In the genomic region with DNA sequence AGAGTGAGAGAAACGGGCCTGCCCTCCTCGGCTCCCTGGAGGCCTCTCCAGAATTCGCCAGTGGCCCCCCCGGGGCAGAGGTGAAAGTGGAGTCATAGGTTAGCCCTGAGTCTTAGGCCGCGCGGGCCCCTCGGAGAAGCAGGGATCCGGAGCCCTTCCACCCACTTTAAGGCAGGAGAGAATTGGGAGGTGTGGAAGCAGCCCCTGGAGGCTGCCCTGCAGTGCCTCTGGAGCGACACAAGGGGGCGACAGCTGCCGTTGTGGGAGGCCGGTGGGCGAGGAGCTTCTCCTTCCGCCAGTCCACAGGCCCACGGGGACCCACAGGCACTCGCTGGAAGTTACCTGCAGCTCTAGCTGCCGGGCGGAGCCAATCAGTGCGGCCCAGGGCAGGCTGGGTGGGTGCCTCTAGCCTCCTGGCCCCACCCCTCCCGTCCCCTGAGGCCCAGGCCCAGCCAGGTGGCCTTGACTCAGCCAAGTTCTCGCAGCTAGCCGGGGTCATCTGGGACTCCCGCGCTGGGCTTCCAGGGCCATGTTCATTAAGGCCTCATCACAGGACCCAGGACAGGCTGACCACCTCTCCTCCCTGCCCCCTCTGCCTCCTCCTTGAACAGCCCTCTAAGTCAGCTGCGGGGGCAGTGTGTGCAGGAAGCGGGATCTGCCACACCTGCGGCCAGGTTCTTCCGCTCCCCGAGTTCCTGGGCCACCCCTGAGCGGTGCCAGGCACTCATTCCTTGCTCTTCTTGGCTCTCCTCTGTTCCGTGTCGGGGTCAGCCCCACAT, we compare ENCODE assay signal across 9 cellular contexts. TPM values are rescaled to one million over a fixed set of nuclear protein-coding genes. Genes with fewer than 3 reads are reported as not detected.
A peak's percentile ranks its signal among the peaks of the same experiment; 100 is the strongest.
DNase-seq lines count a peak whose midpoint lies in the region; ATAC-seq and TF ChIP-seq lines count a peak whose summit lies in the region.
"Had no signal": no experiment of that assay in that cellular context is flagged by ENCODE, and none has a peak within 500 bp of the region (broad histone marks: within the 10 kb centered on the region; RNA-seq: fewer than 3 reads in every experiment).

No MANE protein-coding gene starts in this region.

- no peaks in the 10 kb centered on the region for H3K9me3 Mint-ChIP-seq in type B pancreatic cell
- H3K9me3 Mint-ChIP-seq: IgD-negative memory B cell had no signal

- DNase-seq in D341Med (ENCODE audit: low spot score) = peak; percentile 80
- DNase-seq in NCI-H2196 treated with DMSO at 0.1 percent for 48 hours (lab: John Stamatoyannopoulos, UW; ENCODE audit: unreplicated experiment) = peak; percentile 43
- DNase-seq in activated T-cell treated with anti-CD3 and anti-CD28 coated beads for 48 hours (ENCODE audit: low read depth) = peak; percentile 67
- peak; percentile 61 to 69 for DNase-seq in erythroblast (lab: John Stamatoyannopoulos, UW)
- no peak for DNase-seq in osteoblast (ENCODE audit: insufficient read length, low spot score, missing footprints)
- no peak for DNase-seq in type B pancreatic cell (ENCODE audit: extremely low spot score, unreplicated experiment)
- DNase-seq in SW480 (ENCODE audit: low spot score) = no peak

- no peaks in the 10 kb centered on the region for H3K27me3 ChIP-seq in osteoblast (ENCODE audit: insufficient read depth, low read length)

- ATAC-seq in GM18502 (IDR thresholded peaks at IDR 0.05; ENCODE audit: poor library complexity, unreplicated experiment) = no peak

- no peaks in the 10 kb centered on the region for H3K27me3 Mint-ChIP-seq in type B pancreatic cell
- H3K27me3 Mint-ChIP-seq: IgD-negative memory B cell had no signal

- no peak overlapping the region for H3K27ac ChIP-seq in osteoblast (ENCODE audit: low read depth, low read length)

- no peak for TF ChIP-seq POLR2A in erythroblast (IDR thresholded peaks at IDR 0.05; ENCODE audit: low read length)

- no peaks in the 10 kb centered on the region for H3K9me3 ChIP-seq in osteoblast (ENCODE audit: low read depth, low read length)

- H3K36me3 ChIP-seq in osteoblast (ENCODE audit: insufficient read depth, low read length) = no peaks in the 10 kb centered on the region

- peaks cover 24% of the 10 kb centered on the region for H4K20me1 ChIP-seq in osteoblast (ENCODE audit: insufficient read depth, low read length)

- H3K36me3 Mint-ChIP-seq in type B pancreatic cell = no peaks in the 10 kb centered on the region
- H3K36me3 Mint-ChIP-seq: IgD-negative memory B cell had no signal

- no peak overlapping the region for H3K4me3 ChIP-seq in osteoblast (ENCODE audit: insufficient read depth, low read length)

- TF ChIP-seq CTCF in osteoblast (IDR thresholded peaks at IDR 0.05; ENCODE audit: extremely low read depth, low read depth, low read length) = peak; percentile 82
- peak; percentile 91 for TF ChIP-seq CTCF in type B pancreatic cell (conservative IDR thresholded peaks at IDR 0.05)

- peaks cover 22% of the 10 kb centered on the region for H3K4me1 ChIP-seq in osteoblast (ENCODE audit: insufficient read depth, low read length)

- no peak overlapping the region for H3K4me2 ChIP-seq in osteoblast (ENCODE audit: insufficient read depth, low read length)

- H3K4me3 Mint-ChIP-seq in type B pancreatic cell = no peak overlapping the region

- H3K79me2 ChIP-seq in osteoblast (ENCODE audit: insufficient read depth, low read length) = peaks cover 85% of the 10 kb centered on the region

- H3K27ac Mint-ChIP-seq in type B pancreatic cell = no peak overlapping the region

- no peak overlapping the region for H2AFZ ChIP-seq in osteoblast (ENCODE audit: low read length)

- peaks cover 28% of the 10 kb centered on the region for H3K4me1 Mint-ChIP-seq in type B pancreatic cell (ENCODE audit: unreplicated experiment)

RNA-seq across cellular contexts. Expression of a gene that starts 5.0 kb away (rescaled TPM):
- 47.1 and 52.5 TPM in 2 replicates for total RNA-seq in osteoblast
- total RNA-seq in type B pancreatic cell (ENCODE audit: low replicate concordance) = 50.0 and 57.6 TPM in 2 replicates

RNA-seq across cellular contexts. Expression of a gene that starts 29.2 kb away (rescaled TPM):
- total RNA-seq in osteoblast (27.5 and 27.7 TPM in 2 replicates), type B pancreatic cell (ENCODE audit: low replicate concordance) (949 and 981 TPM in 2 replicates)

RNA-seq across cellular contexts. Expression of a gene that starts 39.3 kb away (rescaled TPM):
- total RNA-seq in osteoblast (0.29 and 0.36 TPM in 2 replicates), type B pancreatic cell (ENCODE audit: low replicate concordance) (0.98 and 1.0 TPM in 2 replicates)

Comparison
In these comparisons a context has a peak if more than half of its experiments do, and no peak if none do; other contexts are left out.
1. DNase-seq: peak in D341Med (single experiment), NCI-H2196 treated with DMSO at 0.1 percent for 48 hours (single experiment), activated T-cell treated with anti-CD3 and anti-CD28 coated beads for 48 hours (single experiment) and erythroblast (2 of 2); none in osteoblast (single experiment), type B pancreatic cell (single experiment) and SW480 (single experiment).
2. RNA of a gene that starts 29.2 kb away (total RNA-seq): 949 to 981 TPM in type B pancreatic cell; 27.5 to 27.7 TPM in osteoblast; every median in the first group is over 10 times any median in the second.